Comparison of ENCODE assay signal across 9 cellular contexts in the genomic region with DNA sequence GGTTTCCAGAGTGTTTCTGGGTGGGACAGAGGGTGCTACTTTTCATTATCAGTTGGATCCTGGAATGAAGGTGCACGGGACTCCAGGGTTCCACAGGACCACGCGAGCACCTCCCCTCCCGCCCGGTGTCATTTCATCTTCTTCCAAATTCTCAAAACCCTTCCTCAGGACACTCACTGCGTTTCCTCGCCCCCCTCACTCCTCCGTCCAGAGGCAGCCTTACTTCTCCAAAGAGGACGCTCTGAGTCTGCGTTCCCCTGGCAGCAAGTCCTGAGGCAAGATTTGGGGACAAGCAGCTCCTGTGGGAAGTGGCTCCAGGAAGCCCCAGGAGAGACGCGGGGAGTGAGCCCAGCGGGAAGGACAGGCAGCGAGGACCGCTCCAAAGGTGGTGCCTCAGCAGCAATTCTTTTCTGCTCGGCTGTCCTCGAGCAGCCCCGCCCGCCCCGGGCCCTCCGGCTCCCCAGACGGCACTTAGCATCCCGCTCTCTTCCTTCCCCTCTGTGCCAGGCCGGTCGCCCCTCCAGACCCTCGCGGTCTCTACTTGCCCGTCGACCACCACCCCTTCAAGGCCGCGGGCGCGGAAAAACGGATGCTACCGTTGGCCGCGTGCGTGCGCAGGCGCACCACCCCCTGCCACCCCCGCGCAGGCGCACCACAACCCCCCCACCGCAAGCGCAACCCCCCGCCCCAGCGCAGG. TPM values are rescaled to one million over a fixed set of nuclear protein-coding genes. Genes with fewer than 3 reads are reported as not detected.
DNase-seq lines count a peak whose midpoint lies in the region; FAIRE-seq and TF ChIP-seq lines count a peak whose summit lies in the region.
"Had no signal": no experiment of that assay in that cellular context is flagged by ENCODE, and none has a peak within 500 bp of the region (broad histone marks: within the 10 kb centered on the region; RNA-seq: fewer than 3 reads in every experiment).

No MANE protein-coding gene starts in this region.

- H3K27me3 Mint-ChIP-seq in mesothelial cell of epicardium (ENCODE audit: low read depth) = no peaks in the 10 kb centered on the region

- peak overlapping the region; percentile 89 for H3K27ac Mint-ChIP-seq in mesothelial cell of epicardium

- peaks cover 45% of the 10 kb centered on the region for H3K4me1 Mint-ChIP-seq in mesothelial cell of epicardium

- DNase-seq in DMS153 treated with DMSO at 0.1 percent for 48 hours (lab: John Stamatoyannopoulos, UW; ENCODE audit: unreplicated experiment) = peak; percentile 61
- DNase-seq in DMS153 (lab: John Stamatoyannopoulos, UW) = no peak
- DNase-seq in H54 (ENCODE audit: insufficient read length, low spot score) = no peak
- peak; percentile 43 to 70 for DNase-seq in Kasumi-1 (lab: John Stamatoyannopoulos, UW)
- DNase-seq in caudate nucleus (lab: John Stamatoyannopoulos, UW) = peak in 4 of 61 donors; percentile 63 to 84 (median 70)
- DNase-seq in mesothelial cell of epicardium (ENCODE audit: low spot score in 2 of 2, unreplicated experiment in 2 of 2) = no peak
- DNase-seq in NCI-H2107 (lab: John Stamatoyannopoulos, UW) = no peak
- no peak for DNase-seq in D341Med (ENCODE audit: low spot score)

- TF ChIP-seq CTCF in mesothelial cell of epicardium (IDR thresholded peaks at IDR 0.05; ENCODE audit: unreplicated experiment) = no peak

- peak overlapping the region; percentile 78 for H3K27ac ChIP-seq in caudate nucleus (ENCODE audit: low read depth, low read length)

- peaks cover 8% of the 10 kb centered on the region for H3K36me3 Mint-ChIP-seq in mesothelial cell of epicardium

- no peak for FAIRE-seq in H54 (lab: Jason Lieb, UNC)
- FAIRE-seq: A204.1 had no signal

- no peaks in the 10 kb centered on the region for H3K9me3 Mint-ChIP-seq in mesothelial cell of epicardium

- H3K4me3 Mint-ChIP-seq in mesothelial cell of epicardium = peak overlapping the region; percentile 90

- TF ChIP-seq POLR2A in H54 (IDR thresholded peaks at IDR 0.05; ENCODE audit: low read depth, low read length) = peak; percentile 72

RNA-seq across cellular contexts. Expression of a gene that starts 0.6 kb away (rescaled TPM):
- 15.2 to 17.0 TPM (median 16.1 TPM) in 3 replicates for total RNA-seq in mesothelial cell of epicardium

RNA-seq across cellular contexts. Expression of a gene that starts 23.7 kb away (rescaled TPM):
- 8.0 to 9.9 TPM (median 8.4 TPM) in 3 replicates for total RNA-seq in mesothelial cell of epicardium

Comparison
In these comparisons a context has a peak if more than half of its experiments do, and no peak if none do; other contexts are left out.
1. DNase-seq: peak in DMS153 treated with DMSO at 0.1 percent for 48 hours (single experiment) and Kasumi-1 (2 of 2); none in DMS153 (single experiment), H54 (single experiment), mesothelial cell of epicardium (0 of 2), NCI-H2107 (single experiment) and D341Med (single experiment).